Comparison of ENCODE assay signal across 8 cellular contexts in genomic region chr22:38681784-38682335, GRCh38. TPM values are rescaled to one million over a fixed set of nuclear protein-coding genes. Genes with fewer than 3 reads are reported as not detected.
DNase-seq lines count a peak whose midpoint lies in the region; ATAC-seq and TF ChIP-seq lines count a peak whose summit lies in the region.

Gene TOMM22, plus strand, starts transcription at chr22:38681957. Its CDS starts 22 bp downstream, at chr22:38681979.

- intact Hi-C loops in activated T-helper 2 cell treated with anti-CD3 and anti-CD28 coated beads, Interferon-gamma antibody, Interleukin-2, Interleukin-4, amounts not matched to agents 10 μg/mL and 5 μg/mL and 100 μg/mL, durations not matched to agents 14 hours and 24 hours and 36 hours (cut with micrococcal nuclease), result loop anchor here (2.0 kb wide), 1 partner anchor 19 kb away; the partner anchor contains the start of gene JOSD1

- peak; percentile 97 for TF ChIP-seq CTCF in RWPE2 (IDR thresholded peaks at IDR 0.05; ENCODE audit: poor library complexity, severe bottlenecking)
- TF ChIP-seq CTCF in fibroblast of pulmonary artery (IDR thresholded peaks at IDR 0.05; ENCODE audit: low read length, missing control alignments), result peak; percentile 47
- peak; percentile 29 to 51 (median 35) for TF ChIP-seq CTCF in nephron (IDR thresholded peaks at IDR 0.05; ENCODE audit: unreplicated experiment in 3 of 3)

- no peaks in the 10 kb centered on the region for H3K9me3 ChIP-seq in RWPE2 (ENCODE audit: severe bottlenecking)

- H3K4me3 ChIP-seq in RWPE2 (ENCODE audit: severe bottlenecking) (peak within 1 kb of the TSS; percentile 55), fibroblast of pulmonary artery (replicated peaks; ENCODE audit: low read depth, low read length) (peak within 1 kb of the TSS; percentile 97)

- peak within 1 kb of the TSS; percentile 35 for H3K27ac ChIP-seq in RWPE2 (ENCODE audit: poor library complexity, severe bottlenecking)

- peaks cover 31% of the 10 kb centered on the region for H3K36me3 ChIP-seq in RWPE2 (ENCODE audit: low read depth)

- peak within 1 kb of the TSS; percentile 95 for H3K27ac Mint-ChIP-seq in activated T-helper 2 cell treated with anti-CD3 and anti-CD28 coated beads, Interferon-gamma antibody, Interleukin-2, Interleukin-4, amounts not matched to agents 10 μg/mL and 5 μg/mL and 100 μg/mL, durations not matched to agents 14 hours and 24 hours and 36 hours
- H3K27ac Mint-ChIP-seq in nephron, result peak within 1 kb of the TSS; percentile 85 to 93 (median 86)
- peak within 1 kb of the TSS; percentile 96 to 99 for H3K27ac Mint-ChIP-seq in stimulated activated naive CD8-positive, alpha-beta T cell treated with anti-CD3 and anti-CD28 coated beads, Interleukin-15, amount 100 ng/mL, for 72 hours

- H3K9me3 Mint-ChIP-seq in activated T-helper 2 cell treated with anti-CD3 and anti-CD28 coated beads, Interferon-gamma antibody, Interleukin-2, Interleukin-4, amounts not matched to agents 10 μg/mL and 5 μg/mL and 100 μg/mL, durations not matched to agents 14 hours and 24 hours and 36 hours, result no peaks in the 10 kb centered on the region
- peaks cover 5% of the 10 kb centered on the region for H3K9me3 Mint-ChIP-seq in nephron
- no peaks in the 10 kb centered on the region for H3K9me3 Mint-ChIP-seq in stimulated activated naive CD8-positive, alpha-beta T cell treated with anti-CD3 and anti-CD28 coated beads, Interleukin-15, amount 100 ng/mL, for 72 hours

- no peaks in the 10 kb centered on the region for H3K27me3 ChIP-seq in RWPE2 (ENCODE audit: insufficient read depth, poor library complexity, severe bottlenecking)

- ATAC-seq in GM21825 (IDR thresholded peaks at IDR 0.05; ENCODE audit: unreplicated experiment) (peak; percentile 94), RWPE2 (ENCODE audit: low read depth) (peak; percentile 98)
- peak; percentile 98 for ATAC-seq in stimulated activated naive CD8-positive, alpha-beta T cell treated with anti-CD3 and anti-CD28 coated beads, Interleukin-15, amount 100 ng/mL, for 72 hours

- peaks cover 7% of the 10 kb centered on the region for H3K4me1 ChIP-seq in RWPE2 (ENCODE audit: insufficient read depth, poor library complexity, severe bottlenecking)

- DNase-seq in EH (ENCODE audit: low read depth) (peak; percentile 88), LHCN-M2 (ENCODE audit: low read depth) (peak; percentile 86), RWPE2 (ENCODE audit: low spot score) (peak; percentile 86), fibroblast of pulmonary artery (ENCODE audit: low read depth) (peak; percentile 89)
- DNase-seq in activated T-helper 2 cell treated with anti-CD3 and anti-CD28 coated beads, Interferon-gamma antibody, Interleukin-2, Interleukin-4, amounts not matched to agents 10 μg/mL and 5 μg/mL and 100 μg/mL, durations not matched to agents 14 hours and 24 hours and 36 hours (ENCODE audit: low spot score), result peak; percentile 82
- DNase-seq in stimulated activated naive CD8-positive, alpha-beta T cell treated with anti-CD3 and anti-CD28 coated beads, Interleukin-15, amount 100 ng/mL, for 72 hours, result peak; percentile 85 to 89

- peaks cover 11% of the 10 kb centered on the region for H3K4me1 Mint-ChIP-seq in activated T-helper 2 cell treated with anti-CD3 and anti-CD28 coated beads, Interferon-gamma antibody, Interleukin-2, Interleukin-4, amounts not matched to agents 10 μg/mL and 5 μg/mL and 100 μg/mL, durations not matched to agents 14 hours and 24 hours and 36 hours (ENCODE audit: low read depth)
- peaks cover 21% of the 10 kb centered on the region for H3K4me1 Mint-ChIP-seq in nephron
- peaks cover 33% of the 10 kb centered on the region for H3K4me1 Mint-ChIP-seq in stimulated activated naive CD8-positive, alpha-beta T cell treated with anti-CD3 and anti-CD28 coated beads, Interleukin-15, amount 100 ng/mL, for 72 hours

- peaks cover 50% of the 10 kb centered on the region for H3K36me3 Mint-ChIP-seq in activated T-helper 2 cell treated with anti-CD3 and anti-CD28 coated beads, Interferon-gamma antibody, Interleukin-2, Interleukin-4, amounts not matched to agents 10 μg/mL and 5 μg/mL and 100 μg/mL, durations not matched to agents 14 hours and 24 hours and 36 hours (ENCODE audit: low read depth)
- peaks cover 52% of the 10 kb centered on the region for H3K36me3 Mint-ChIP-seq in nephron (ENCODE audit: low read depth)

- H3K4me3 Mint-ChIP-seq in activated T-helper 2 cell treated with anti-CD3 and anti-CD28 coated beads, Interferon-gamma antibody, Interleukin-2, Interleukin-4, amounts not matched to agents 10 μg/mL and 5 μg/mL and 100 μg/mL, durations not matched to agents 14 hours and 24 hours and 36 hours (ENCODE audit: low read depth), result peak within 1 kb of the TSS; percentile 97
- H3K4me3 Mint-ChIP-seq in nephron, result peak within 1 kb of the TSS; percentile 99
- peak within 1 kb of the TSS; percentile 93 to 97 for H3K4me3 Mint-ChIP-seq in stimulated activated naive CD8-positive, alpha-beta T cell treated with anti-CD3 and anti-CD28 coated beads, Interleukin-15, amount 100 ng/mL, for 72 hours

- no peaks in the 10 kb centered on the region for H3K27me3 Mint-ChIP-seq in activated T-helper 2 cell treated with anti-CD3 and anti-CD28 coated beads, Interferon-gamma antibody, Interleukin-2, Interleukin-4, amounts not matched to agents 10 μg/mL and 5 μg/mL and 100 μg/mL, durations not matched to agents 14 hours and 24 hours and 36 hours (ENCODE audit: low read depth)
- no peaks in the 10 kb centered on the region for H3K27me3 Mint-ChIP-seq in nephron (ENCODE audit: low read depth)
- H3K27me3 Mint-ChIP-seq in stimulated activated naive CD8-positive, alpha-beta T cell treated with anti-CD3 and anti-CD28 coated beads, Interleukin-15, amount 100 ng/mL, for 72 hours, result no peaks in the 10 kb centered on the region

RNA-seq across cellular contexts. Expression of gene TOMM22, which starts in this region (rescaled TPM):
- 60.9 and 74.1 TPM in 2 replicates for total RNA-seq in LHCN-M2 (2014; rRNA removed)
- polyA plus RNA-seq in LHCN-M2 (2012), result 66.0 TPM
- total RNA-seq in activated T-helper 2 cell treated with anti-CD3 and anti-CD28 coated beads, Interferon-gamma antibody, Interleukin-2, Interleukin-4, amounts not matched to agents 10 μg/mL and 5 μg/mL and 100 μg/mL, durations not matched to agents 14 hours and 24 hours and 36 hours, result 128 and 138 TPM in 2 replicates

Comparison
In these comparisons a context has a peak if more than half of its experiments do, and no peak if none do; other contexts are left out.
1. Peak in every context shown above with its lines: DNase-seq, ATAC-seq, H3K4me3 ChIP-seq and H3K27ac ChIP-seq.
2. CTCF ChIP-seq: peak in every context shown above with its lines; median percentile 97 in RWPE2; 47 in fibroblast of pulmonary artery; 35 in nephron.